ENCODE assay signal across 11 cellular contexts in genomic region chr7:3332308-3332707, GRCh38. TPM values are rescaled to one million over a fixed set of nuclear protein-coding genes. Genes with fewer than 3 reads are reported as not detected.
"Had no signal": no experiment of that assay in that cellular context is flagged by ENCODE, and none has a peak within 500 bp of the region (broad histone marks: within the 10 kb centered on the region; RNA-seq: fewer than 3 reads in every experiment).

No MANE protein-coding gene starts in this region.

- H3K4me3 Mint-ChIP-seq: HFFc6, IgD-negative memory B cell had no signal

- H3K4me1 ChIP-seq: HAP-1 had no signal

- H2AFZ ChIP-seq: GM23248 had no signal

- H3K36me3 Mint-ChIP-seq: IgD-negative memory B cell had no signal

- H3K4me3 ChIP-seq: GM23248, HAP-1 had no signal

- H3K36me3 ChIP-seq: HAP-1 had no signal

- H3K27ac ChIP-seq: GM23248, HL-60, KMS-11 had no signal

- DNase-seq: GM23248, GOT3, H7, HFFc6, KBM-7 had no signal

- H3K9ac ChIP-seq: GM23248, KMS-11 had no signal

- ATAC-seq: HCT116, HepG2 had no signal

- H3K9me3 ChIP-seq: HAP-1 had no signal

- H3K4me2 ChIP-seq: KMS-11 had no signal

- H3K27ac Mint-ChIP-seq: HFFc6, IgD-negative memory B cell had no signal

- H3K9me3 Mint-ChIP-seq: IgD-negative memory B cell had no signal

- FAIRE-seq: HepG2 had no signal

- H3K4me1 Mint-ChIP-seq: IgD-negative memory B cell had no signal

RNA-seq across cellular contexts. Expression of gene SDK1, which starts 31.3 kb away (rescaled TPM):
- total RNA-seq: GM23248, HFFc6 had no signal
- polyA plus RNA-seq: GM23248, IgD-negative memory B cell had no signal
